ENCODE assay signal across 20 cellular contexts in the genomic region with DNA sequence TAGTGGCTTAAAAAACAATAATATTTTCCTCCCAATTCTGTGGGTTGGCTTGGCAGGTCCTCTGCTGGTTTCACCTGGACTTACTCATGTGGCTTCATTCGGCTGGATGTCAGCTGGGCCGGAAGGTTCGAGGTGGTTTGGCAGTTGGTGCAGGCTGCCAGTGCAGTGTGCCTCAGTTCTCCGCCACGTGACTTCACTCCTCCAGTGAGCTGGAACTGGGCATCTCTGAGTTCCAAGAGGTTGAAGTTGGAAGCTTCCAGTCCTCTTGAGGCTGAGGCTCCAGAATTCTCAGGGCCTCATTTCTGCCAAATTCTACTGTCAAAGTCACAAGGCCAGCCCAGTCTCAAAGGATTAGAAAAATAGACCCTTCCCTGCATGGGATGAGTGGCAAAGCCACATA.
"Had no signal": no experiment of that assay in that cellular context is flagged by ENCODE, and none has a peak within 500 bp of the region (broad histone marks: within the 10 kb centered on the region; RNA-seq: fewer than 3 reads in every experiment).

No MANE protein-coding gene starts in this region.

- H3K9me3 Mint-ChIP-seq: activated naive CD4-positive, alpha-beta T cell treated with anti-CD3 and anti-CD28 coated beads, Interleukin-2, amount 50 U/mL, for 72 hours; type B pancreatic cell had no signal

- DNase-seq: activated CD4-positive, alpha-beta T cell treated with anti-CD3 and anti-CD28 coated beads, Interleukin-2, amount 10 ng/mL, durations not matched to agents 7 days and 5 days; activated effector memory CD4-positive, alpha-beta T cell treated with anti-CD3 and anti-CD28 coated beads, Interleukin-2, amount 50 U/mL, for 16 hours; activated T-cell treated with anti-CD3 and anti-CD28 coated beads, Interleukin-2, amount 50 U/mL, for 72 hours; left cardiac atrium; right cardiac atrium; SK-N-SH; stimulated activated CD4-positive, alpha-beta T cell treated with anti-CD3 and anti-CD28 coated beads, Interleukin-2, amount 100 ng/mL, for 24 hours; T-cell; T-helper 9 cell had no signal

- H3K27me3 ChIP-seq: adrenal gland, cardiac muscle cell, hepatocyte, suprapubic skin had no signal

- H3K36me3 ChIP-seq: adrenal gland, cardiac muscle cell, prostate gland, suprapubic skin had no signal

- H3K4me3 Mint-ChIP-seq: activated CD4-positive, alpha-beta T cell treated with anti-CD3 and anti-CD28 coated beads, Interleukin-2, amount 10 ng/mL, durations not matched to agents 7 days and 5 days; activated T-cell treated with anti-CD3 and anti-CD28 coated beads, Interleukin-2, amount 50 U/mL, for 72 hours; nephron; stimulated activated naive CD8-positive, alpha-beta T cell treated with anti-CD3 and anti-CD28 coated beads, Interleukin-15, Interleukin-2, amounts not matched to agents 100 ng/mL and 50 ng/mL, for 24 hours; T-cell; type B pancreatic cell had no signal

- H3K27ac ChIP-seq: adrenal gland, cardiac muscle cell, hepatocyte, prostate gland, suprapubic skin had no signal

- H3K79me2 ChIP-seq: hepatocyte had no signal

- H3K4me2 ChIP-seq: hepatocyte, SK-N-SH had no signal

- H2AFZ ChIP-seq: hepatocyte had no signal

- H3K4me3 ChIP-seq: adrenal gland, cardiac muscle cell, hepatocyte, prostate gland, suprapubic skin had no signal

- H3K27me3 Mint-ChIP-seq: stimulated activated naive CD8-positive, alpha-beta T cell treated with anti-CD3 and anti-CD28 coated beads, Interleukin-15, Interleukin-2, amounts not matched to agents 100 ng/mL and 50 ng/mL, for 24 hours; T-cell; type B pancreatic cell had no signal

- H3K27ac Mint-ChIP-seq: activated CD4-positive, alpha-beta T cell treated with anti-CD3 and anti-CD28 coated beads, Interleukin-2, amount 10 ng/mL, durations not matched to agents 7 days and 5 days; activated naive CD4-positive, alpha-beta T cell treated with anti-CD3 and anti-CD28 coated beads, Interleukin-2, amount 50 U/mL, for 72 hours; activated T-cell treated with anti-CD3 and anti-CD28 coated beads, Interleukin-2, amount 50 U/mL, for 72 hours; nephron; stimulated activated naive CD8-positive, alpha-beta T cell treated with anti-CD3 and anti-CD28 coated beads, Interleukin-15, Interleukin-2, amounts not matched to agents 100 ng/mL and 50 ng/mL, for 24 hours; T-cell; type B pancreatic cell had no signal

- H3K9ac ChIP-seq: SK-N-SH had no signal

- FAIRE-seq: islet of Langerhans had no signal

- H3K4me1 ChIP-seq: prostate gland, suprapubic skin had no signal

- ATAC-seq: activated CD4-positive, CD25-positive, alpha-beta regulatory T cell treated with anti-CD3 and anti-CD28 coated beads, Interleukin-2, amount 50 U/mL, for 24 hours; activated naive CD4-positive, alpha-beta T cell treated with anti-CD3 and anti-CD28 coated beads, Interleukin-2, amount 50 U/mL, for 72 hours; activated T-cell treated with anti-CD3 and anti-CD28 coated beads, Interleukin-2, amount 50 U/mL, for 72 hours; left cardiac atrium; right cardiac atrium; T-cell had no signal

- H3K4me1 Mint-ChIP-seq: activated CD4-positive, alpha-beta T cell treated with anti-CD3 and anti-CD28 coated beads, Interleukin-2, amount 10 ng/mL, durations not matched to agents 7 days and 5 days; nephron; T-cell had no signal

- H3K9me3 ChIP-seq: adrenal gland, prostate gland, SK-N-SH, suprapubic skin had no signal
